8 cellular contexts compared by ENCODE assay signal in the genomic region with DNA sequence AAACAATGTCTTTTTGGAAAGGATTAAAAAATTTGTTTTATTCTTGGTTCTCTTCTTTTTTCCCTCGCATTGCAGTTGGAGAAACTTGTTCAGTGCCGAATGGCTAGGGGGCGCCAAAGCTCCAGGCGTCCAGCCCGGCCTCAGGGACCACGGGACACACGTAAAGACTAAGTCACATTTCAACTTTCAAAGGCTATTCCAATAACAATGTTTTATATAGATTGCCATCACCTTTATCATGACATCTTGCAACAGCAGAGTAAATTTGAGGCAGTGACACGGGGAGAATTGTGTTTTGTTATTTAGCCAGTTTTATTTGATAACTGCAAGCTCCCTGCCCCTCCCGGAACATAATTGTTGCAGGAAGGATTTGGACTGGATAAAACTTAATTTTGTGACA. TPM values are rescaled to one million over a fixed set of nuclear protein-coding genes. Genes with fewer than 3 reads are reported as not detected.
DNase-seq lines count a peak whose midpoint lies in the region; ATAC-seq and TF ChIP-seq lines count a peak whose summit lies in the region.

No MANE protein-coding gene starts in this region.

- H3K4me3 ChIP-seq in Peyer's patch, result peak overlapping the region in 1 of 4 donors; percentile 55
- peak overlapping the region in 9 of 12 donors; percentile 13 to 72 (median 59) for H3K4me3 ChIP-seq in heart left ventricle

- peak; percentile 55 for DNase-seq in HT1080 (ENCODE audit: low read depth)
- peak; percentile 46 to 82 (median 75) for DNase-seq in Peyer's patch
- peak; percentile 72 for DNase-seq in activated naive CD8-positive, alpha-beta T cell treated with anti-CD3 and anti-CD28 coated beads, Interleukin-2, amount 50 U/mL, for 24 hours
- DNase-seq in heart left ventricle, result peak; percentile 71 to 83 (median 76)
- peak; percentile 67 for DNase-seq in progenitor cell of endocrine pancreas (ENCODE audit: low spot score, unreplicated experiment)
- DNase-seq in HPDE6-E6E7 (ENCODE audit: extremely low spot score), result no peak

- H3K9me3 ChIP-seq in ES-I3 (ENCODE audit: control insufficient read depth, insufficient read depth, low read length) (no peaks in the 10 kb centered on the region), Peyer's patch (no peaks in the 10 kb centered on the region), heart left ventricle (no peaks in the 10 kb centered on the region)

- H3K27ac ChIP-seq in Peyer's patch, result peak overlapping the region in 1 of 4 donors; percentile 43
- H3K27ac ChIP-seq in heart left ventricle, result peak overlapping the region in 7 of 12 donors; percentile 14 to 75 (median 48)

- H3K4me3 Mint-ChIP-seq in activated naive CD8-positive, alpha-beta T cell treated with anti-CD3 and anti-CD28 coated beads, Interleukin-2, amount 50 U/mL, for 24 hours, result peak overlapping the region; percentile 22
- H3K4me3 Mint-ChIP-seq in progenitor cell of endocrine pancreas (ENCODE audit: low read depth), result no peak overlapping the region

- WGBS in heart left ventricle, 4 donors, result 10 to 12% (median 11%) methylated on average over 9 of the region's 9 CpGs

- TF ChIP-seq CTCF in Peyer's patch (IDR thresholded peaks at IDR 0.05) (peak; percentile 49 to 75 (median 69)), heart left ventricle (IDR thresholded peaks at IDR 0.05) (peak; percentile 80 to 98 (median 91)), progenitor cell of endocrine pancreas (IDR thresholded peaks at IDR 0.05; ENCODE audit: unreplicated experiment) (peak; percentile 95)

- H3K4me1 ChIP-seq in ES-I3 (ENCODE audit: insufficient read depth, low read length) (peaks cover 7% of the 10 kb centered on the region), Peyer's patch (peaks cover 0 to 38% (median 4%) of the 10 kb centered on the region in 4 donors), heart left ventricle (peaks cover 0 to 37% (median 22%) of the 10 kb centered on the region in 12 donors)

- H3K4me1 Mint-ChIP-seq in activated naive CD8-positive, alpha-beta T cell treated with anti-CD3 and anti-CD28 coated beads, Interleukin-2, amount 50 U/mL, for 24 hours, result peaks cover 19% of the 10 kb centered on the region
- H3K4me1 Mint-ChIP-seq in progenitor cell of endocrine pancreas (ENCODE audit: low read depth), result peaks cover 18% of the 10 kb centered on the region

- H3K36me3 ChIP-seq in ES-I3 (ENCODE audit: insufficient read depth, low read length) (no peaks in the 10 kb centered on the region), Peyer's patch (no peaks in the 10 kb centered on the region), heart left ventricle (no peaks in the 10 kb centered on the region)

- peak overlapping the region; percentile 52 for H3K9ac ChIP-seq in ES-I3 (ENCODE audit: low read depth, low read length)

- H3K27ac Mint-ChIP-seq in activated naive CD8-positive, alpha-beta T cell treated with anti-CD3 and anti-CD28 coated beads, Interleukin-2, amount 50 U/mL, for 24 hours, result no peak overlapping the region
- H3K27ac Mint-ChIP-seq in progenitor cell of endocrine pancreas, result no peak overlapping the region

- H3K27me3 Mint-ChIP-seq in activated naive CD8-positive, alpha-beta T cell treated with anti-CD3 and anti-CD28 coated beads, Interleukin-2, amount 50 U/mL, for 24 hours, result peaks cover 57% of the 10 kb centered on the region
- H3K27me3 Mint-ChIP-seq in progenitor cell of endocrine pancreas, result peaks cover 62% of the 10 kb centered on the region

- intact Hi-C loops in heart left ventricle (cut with DNase I), result loop anchor here (1.0 to 10.0 kb wide), 22 partner anchors 132 to 1332 kb away; no protein-coding TSS in a partner anchor

- no peaks in the 10 kb centered on the region for H3K36me3 Mint-ChIP-seq in activated naive CD8-positive, alpha-beta T cell treated with anti-CD3 and anti-CD28 coated beads, Interleukin-2, amount 50 U/mL, for 24 hours (ENCODE audit: low read depth)
- H3K36me3 Mint-ChIP-seq in progenitor cell of endocrine pancreas (ENCODE audit: insufficient read depth), result no peaks in the 10 kb centered on the region

- H3K27me3 ChIP-seq in Peyer's patch (no peaks in the 10 kb centered on the region), heart left ventricle (peaks cover 0 to 49% (median 0%) of the 10 kb centered on the region in 9 donors)

- ATAC-seq in activated naive CD8-positive, alpha-beta T cell treated with anti-CD3 and anti-CD28 coated beads, Interleukin-2, amount 50 U/mL, for 24 hours, result no peak
- peak in 3 of 4 donors; percentile 52 to 61 (median 59) for ATAC-seq in heart left ventricle
- no peak for ATAC-seq in HG02973 (IDR thresholded peaks at IDR 0.05; ENCODE audit: unreplicated experiment)

- TF ChIP-seq POLR2A in Peyer's patch (IDR thresholded peaks at IDR 0.05) (no peak), heart left ventricle (IDR thresholded peaks at IDR 0.05) (no peak)

- no peaks in the 10 kb centered on the region for H3K9me3 Mint-ChIP-seq in activated naive CD8-positive, alpha-beta T cell treated with anti-CD3 and anti-CD28 coated beads, Interleukin-2, amount 50 U/mL, for 24 hours
- no peaks in the 10 kb centered on the region for H3K9me3 Mint-ChIP-seq in progenitor cell of endocrine pancreas (ENCODE audit: low read depth)

RNA-seq across cellular contexts. Expression of a gene that starts 2.2 kb away (rescaled TPM):
- not detected in 2 replicates for total RNA-seq in HT1080 (2014; rRNA removed; shearing (Covaris generic))
- 3.7 and 4.2 TPM in 2 replicates for polyA plus RNA-seq in HT1080 (2015; cell fraction: cytosol; rRNA removed)
- 5.1 and 5.7 TPM in 2 replicates for polyA plus RNA-seq in HT1080 (2015; cell fraction: nucleus; rRNA removed)
- total RNA-seq in Peyer's patch, result 10 to 100 TPM; 14.4 to 82.2 (median 35.1) TPM
- total RNA-seq in heart left ventricle, result 100 to 1,000 TPM in 2 of 9 donors, 10 to 100 TPM in 7; 18.1 to 141 (median 66.3) TPM
- polyA plus RNA-seq in heart left ventricle, result 100 to 1,000 TPM in 1 of 2 donors, 10 to 100 TPM in 1; 54.4 to 165 TPM
- 8.6 and 10.3 TPM in 2 replicates for total RNA-seq in progenitor cell of endocrine pancreas

RNA-seq across cellular contexts. Expression of a gene that starts 35.0 kb away (rescaled TPM):
- total RNA-seq in HT1080 (2014; rRNA removed; shearing (Covaris generic)), result 0.48 TPM in 1 of 2 replicates, not detected in the other
- polyA plus RNA-seq in HT1080 (2015; cell fraction: cytosol; rRNA removed), result 0.08 TPM in 1 of 2 replicates, not detected in the other
- polyA plus RNA-seq in HT1080 (2015; cell fraction: nucleus; rRNA removed), result 0.20 and 0.74 TPM in 2 replicates
- total RNA-seq in Peyer's patch, result not detected
- 1 to 10 TPM in 1 of 9 donors, not detected in 8; 1.8 TPM for total RNA-seq in heart left ventricle
- polyA plus RNA-seq in heart left ventricle, result not detected
- total RNA-seq in progenitor cell of endocrine pancreas, result 0.24 TPM in 1 of 2 replicates, not detected in the other

RNA-seq across cellular contexts. Expression of a gene that starts 50.4 kb away (rescaled TPM):
- total RNA-seq in HT1080 (2014; rRNA removed; shearing (Covaris generic)), result not detected in 2 replicates
- polyA plus RNA-seq in HT1080 (2015; cell fraction: cytosol; rRNA removed), result 0.01 and 0.03 TPM in 2 replicates
- polyA plus RNA-seq in HT1080 (2015; cell fraction: nucleus; rRNA removed), result not detected in 2 replicates
- not detected for total RNA-seq in Peyer's patch
- not detected for total RNA-seq in heart left ventricle
- not detected for polyA plus RNA-seq in heart left ventricle
- not detected in 2 replicates for total RNA-seq in progenitor cell of endocrine pancreas

Comparison
In these comparisons a context has a peak if more than half of its experiments do, and no peak if none do; other contexts are left out.
1. ATAC-seq: peak in heart left ventricle (3 of 4); none in activated naive CD8-positive, alpha-beta T cell treated with anti-CD3 and anti-CD28 coated beads, Interleukin-2, amount 50 U/mL, for 24 hours (single experiment) and HG02973 (single experiment).
2. Peak in every context shown above with its lines, with median percentiles within 50 percentile points of each other: CTCF ChIP-seq.